Comparison of ENCODE assay signal across 9 cellular contexts in the genomic region with DNA sequence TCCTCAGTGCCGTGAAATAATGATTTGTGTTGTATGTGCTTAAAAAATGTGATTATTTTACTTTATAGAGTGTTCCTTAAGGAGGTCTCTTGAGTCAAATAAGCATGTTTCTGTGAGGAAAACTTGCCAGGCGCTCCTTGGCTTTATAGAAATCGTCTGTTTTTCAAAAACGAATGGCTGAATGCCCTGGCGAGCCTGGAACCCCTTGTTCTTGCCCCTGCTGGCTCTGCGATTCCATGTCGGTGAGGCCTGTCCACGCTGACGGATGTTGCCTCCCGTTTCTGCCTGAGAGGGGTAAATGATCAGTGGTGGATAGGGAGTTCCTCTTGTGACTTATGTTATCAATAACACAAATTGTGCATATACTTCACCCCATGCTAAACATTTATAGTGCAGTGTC.
"Had no signal": no experiment of that assay in that cellular context is flagged by ENCODE, and none has a peak within 500 bp of the region (broad histone marks: within the 10 kb centered on the region; RNA-seq: fewer than 3 reads in every experiment).

No MANE protein-coding gene starts in this region.

- H3K27ac Mint-ChIP-seq: HFFc6, IgD-negative memory B cell had no signal

- H3K36me3 ChIP-seq: HAP-1 had no signal

- ATAC-seq: HCT116, HepG2 had no signal

- H3K27me3 Mint-ChIP-seq: IgD-negative memory B cell had no signal

- H3K4me1 Mint-ChIP-seq: IgD-negative memory B cell had no signal

- H3K9me3 Mint-ChIP-seq: HFFc6 had no signal

- DNase-seq: GM23248, GOT3, H7, HFFc6 had no signal

- H3K27ac ChIP-seq: GM23248, HL-60 had no signal

- H3K9me3 ChIP-seq: HAP-1 had no signal

- H3K9ac ChIP-seq: GM23248 had no signal

- H3K4me3 ChIP-seq: GM23248, HAP-1 had no signal

- H3K4me3 Mint-ChIP-seq: HFFc6, IgD-negative memory B cell had no signal

- H2AFZ ChIP-seq: GM23248 had no signal

- H3K4me1 ChIP-seq: HAP-1 had no signal
